1 cellular context compared by ENCODE assay signal in the genomic region with DNA sequence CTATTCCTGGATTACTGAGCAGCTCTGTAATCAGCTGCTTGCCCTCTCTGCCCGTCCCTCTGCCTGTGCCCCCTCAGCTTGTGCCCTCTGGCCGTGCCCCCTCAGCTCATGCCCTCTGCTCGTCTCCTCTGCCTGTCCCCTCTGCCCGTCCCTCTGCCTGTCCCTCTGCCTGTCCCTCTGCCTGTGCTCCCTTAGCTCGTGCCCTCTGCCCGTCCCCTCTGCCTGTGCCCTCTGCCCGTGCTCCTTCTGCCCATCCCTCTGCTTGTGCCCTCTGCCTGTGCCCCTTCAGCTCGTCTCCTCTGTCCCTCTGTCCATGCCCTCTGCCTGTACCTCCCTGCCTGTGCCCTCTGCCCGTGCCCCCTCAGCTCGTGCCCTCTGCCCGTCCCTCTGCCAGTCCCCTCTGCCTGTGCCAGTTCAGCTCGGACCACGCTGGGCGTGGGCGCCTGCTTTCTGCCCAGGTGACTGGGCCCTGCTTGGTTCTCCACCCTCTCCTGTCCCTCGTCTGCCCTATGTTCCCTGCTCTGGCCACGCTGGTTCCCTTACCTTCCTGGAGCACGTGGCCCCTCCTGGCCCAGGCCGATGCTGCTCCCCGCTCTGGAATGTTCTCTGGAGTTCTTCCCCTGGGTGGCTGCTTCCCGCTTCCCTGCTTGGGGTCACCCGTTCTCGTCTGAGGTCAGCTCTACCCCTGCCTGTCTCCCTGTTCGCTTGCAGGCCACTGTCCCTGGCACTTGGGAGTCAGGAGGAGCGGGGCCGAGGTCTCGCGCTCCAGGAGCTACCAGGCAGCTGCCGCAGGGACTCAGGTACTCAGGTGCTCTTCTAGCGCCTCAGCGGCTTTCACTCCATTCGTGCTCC.
A peak's percentile ranks its signal among the peaks of the same experiment; 100 is the strongest.
TF ChIP-seq lines count a peak whose summit lies in the region.

No MANE protein-coding gene starts in this region.

TF ChIP-seq in K562, 482 proteins besides CTCF, POLR2A, EP300 and RAD21:
- no peak for TF ChIP-seq PTRF (tag; IDR thresholded peaks at IDR 0.05)
- TF ChIP-seq POLR2G (IDR thresholded peaks at IDR 0.05; ENCODE audit: low read depth, low read length): 0 out of 2 replicates have a peak, but pooled peaks have one; percentile 6
